Comparison of ENCODE assay signal across 18 cellular contexts in genomic region chr2:157386747-157387146, GRCh38. TPM values are rescaled to one million over a fixed set of nuclear protein-coding genes. Genes with fewer than 3 reads are reported as not detected.
DNase-seq lines count a peak whose midpoint lies in the region; ATAC-seq lines count a peak whose summit lies in the region.
"Had no signal": no experiment of that assay in that cellular context is flagged by ENCODE, and none has a peak within 500 bp of the region (broad histone marks: within the 10 kb centered on the region; RNA-seq: fewer than 3 reads in every experiment).

No MANE protein-coding gene starts in this region.

- ATAC-seq in CD4-positive, CD25-positive, alpha-beta regulatory T cell (ENCODE audit: low read depth in 2 of 2) = no peak
- no peak for ATAC-seq in T-helper 17 cell
- no peak for ATAC-seq in GM21360 (IDR thresholded peaks at IDR 0.05; ENCODE audit: unreplicated experiment)
- no peak for ATAC-seq in GM21528 (IDR thresholded peaks at IDR 0.05; ENCODE audit: low FRiP score, unreplicated experiment)

- intact Hi-C loops in CD4-positive, alpha-beta memory T cell (cut with micrococcal nuclease) = loop anchor here (5.0 kb wide), 1 partner anchor 34 kb away; no protein-coding TSS in a partner anchor

- H3K36me3 Mint-ChIP-seq in CD4-positive, CD25-positive, alpha-beta regulatory T cell = peaks cover 21% of the 10 kb centered on the region
- H3K36me3 Mint-ChIP-seq in CD4-positive, alpha-beta memory T cell = peaks cover 26 to 51% of the 10 kb centered on the region in 2 donors
- H3K36me3 Mint-ChIP-seq in T-helper 17 cell (ENCODE audit: low read depth) (no peaks in the 10 kb centered on the region), immature natural killer cell (peaks cover 4 to 24% (median 12%) of the 10 kb centered on the region in 3 donors)

- no peak for DNase-seq in CD4-positive, CD25-positive, alpha-beta regulatory T cell
- DNase-seq in CD4-positive, alpha-beta memory T cell = no peak
- DNase-seq in T-helper 17 cell = no peak
- no peak for DNase-seq in immature natural killer cell
- DNase-seq in caudate nucleus (lab: John Stamatoyannopoulos, UW) = no peak
- DNase-seq in NCI-H748 treated with DMSO at 0.1 percent for 48 hours (lab: John Stamatoyannopoulos, UW) = no peak
- DNase-seq: DMS53, HCEC 1CT, IMR-90, NCI-H1436, NCI-H2029 treated with DMSO at 0.1 percent for 48 hours, NCI-H526, RPMI8226 had no signal

- H3K4me1 ChIP-seq in CD4-positive, CD25-positive, alpha-beta regulatory T cell (ENCODE audit: control insufficient read depth, insufficient read depth, low read length, poor library complexity, severe bottlenecking) = no peaks in the 10 kb centered on the region
- peaks cover 23% of the 10 kb centered on the region for H3K4me1 ChIP-seq in CD4-positive, alpha-beta memory T cell (ENCODE audit: insufficient read depth, low read length)

- no peak overlapping the region for H3K4me3 Mint-ChIP-seq in CD4-positive, CD25-positive, alpha-beta regulatory T cell
- H3K4me3 Mint-ChIP-seq in CD4-positive, alpha-beta memory T cell = peak overlapping the region in 1 of 8 donors; percentile 35
- H3K4me3 Mint-ChIP-seq in T-helper 17 cell (no peak overlapping the region), immature natural killer cell (no peak overlapping the region)

- peaks cover 3% of the 10 kb centered on the region for H3K36me3 ChIP-seq in CD4-positive, CD25-positive, alpha-beta regulatory T cell (ENCODE audit: control insufficient read depth, insufficient read depth, low read length)
- no peaks in the 10 kb centered on the region for H3K36me3 ChIP-seq in CD4-positive, alpha-beta memory T cell (ENCODE audit: insufficient read depth, low read length)

- peak overlapping the region in 2 of 3 donors; percentile 42 to 74 for H3K27ac Mint-ChIP-seq in CD4-positive, CD25-positive, alpha-beta regulatory T cell
- H3K27ac Mint-ChIP-seq in CD4-positive, alpha-beta memory T cell = peak overlapping the region; percentile 4 to 41 (median 12)
- H3K27ac Mint-ChIP-seq in T-helper 17 cell (peak overlapping the region; percentile 82), immature natural killer cell (peak overlapping the region; percentile 9 to 61 (median 38))

- no peaks in the 10 kb centered on the region for H3K27me3 ChIP-seq in CD4-positive, CD25-positive, alpha-beta regulatory T cell (ENCODE audit: control insufficient read depth, insufficient read depth, low read length)
- H3K27me3 ChIP-seq in CD4-positive, alpha-beta memory T cell (ENCODE audit: insufficient read depth, low read length) = no peaks in the 10 kb centered on the region

- CTCF ChIA-PET in CD4-positive, alpha-beta memory T cell (lab: Charles Lee; ENCODE audit: partially characterized antibody) = interaction anchor here (1.0 to 1.6 kb wide), 3 partner anchors 51 to 60 kb away, joined by 3 to 6 read pairs (median 5); no protein-coding TSS in a partner anchor

- POLR2A ChIA-PET in CD4-positive, alpha-beta memory T cell (lab: Charles Lee; ENCODE audit: partially characterized antibody) = interaction anchor here (0.9 to 1.4 kb wide), 4 partner anchors 17 to 53 kb away, joined by 3 to 5 read pairs (median 4); no protein-coding TSS in a partner anchor

- H3K27me3 Mint-ChIP-seq in CD4-positive, CD25-positive, alpha-beta regulatory T cell = no peaks in the 10 kb centered on the region
- H3K27me3 Mint-ChIP-seq in CD4-positive, alpha-beta memory T cell = no peaks in the 10 kb centered on the region
- H3K27me3 Mint-ChIP-seq in T-helper 17 cell (no peaks in the 10 kb centered on the region), immature natural killer cell (ENCODE audit: low read depth in 3 of 3) (peaks cover 0 to 4% (median 1%) of the 10 kb centered on the region in 3 donors)

- H3K9me3 Mint-ChIP-seq in CD4-positive, CD25-positive, alpha-beta regulatory T cell = peaks cover 4 to 31% (median 14%) of the 10 kb centered on the region in 7 donors
- H3K9me3 Mint-ChIP-seq in CD4-positive, alpha-beta memory T cell = peaks cover 7 to 43% (median 36%) of the 10 kb centered on the region in 8 donors
- peaks cover 0 to 11% (median 5%) of the 10 kb centered on the region in 6 donors for H3K9me3 Mint-ChIP-seq in immature natural killer cell

- H3K27ac ChIP-seq in CD4-positive, CD25-positive, alpha-beta regulatory T cell (ENCODE audit: insufficient read depth, low read length, poor library complexity, severe bottlenecking) = no peak overlapping the region
- no peak overlapping the region for H3K27ac ChIP-seq in CD4-positive, alpha-beta memory T cell (ENCODE audit: low read depth, low read length)
- no peak overlapping the region for H3K27ac ChIP-seq in caudate nucleus (ENCODE audit: low read depth, low read length)

- peaks cover 2 to 5% of the 10 kb centered on the region in 2 experiments for H3K9me3 ChIP-seq in CD4-positive, CD25-positive, alpha-beta regulatory T cell (ENCODE audit: control insufficient read depth in 2 of 2, low read length in 2 of 2)
- H3K9me3 ChIP-seq in CD4-positive, alpha-beta memory T cell (ENCODE audit: control insufficient read depth in 1 of 2, low read length in 2 of 2) = peaks cover 0 to 4% of the 10 kb centered on the region in 2 donors
- no peaks in the 10 kb centered on the region for H3K9me3 ChIP-seq in T-helper 17 cell (ENCODE audit: control insufficient read depth, low read length, poor library complexity, severe bottlenecking)

- H3K4me1 Mint-ChIP-seq in CD4-positive, CD25-positive, alpha-beta regulatory T cell = peaks cover 30 to 69% (median 47%) of the 10 kb centered on the region in 4 donors
- H3K4me1 Mint-ChIP-seq in CD4-positive, alpha-beta memory T cell = peaks cover 27 to 63% (median 48%) of the 10 kb centered on the region in 4 donors
- H3K4me1 Mint-ChIP-seq in T-helper 17 cell (peaks cover 14% of the 10 kb centered on the region), immature natural killer cell (peaks cover 38 to 54% of the 10 kb centered on the region in 2 donors)

- no peak overlapping the region for H3K4me3 ChIP-seq in CD4-positive, CD25-positive, alpha-beta regulatory T cell (ENCODE audit: low read depth, low read length)
- no peak overlapping the region for H3K4me3 ChIP-seq in CD4-positive, alpha-beta memory T cell (ENCODE audit: low read length in 2 of 2)

RNA-seq across cellular contexts. Expression of gene CYTIP, which starts 57.1 kb away (rescaled TPM):
- 454 TPM for total RNA-seq in CD4-positive, CD25-positive, alpha-beta regulatory T cell
- 100 to 1,000 TPM; 123 to 205 (median 150) TPM for polyA plus RNA-seq in CD4-positive, CD25-positive, alpha-beta regulatory T cell
- total RNA-seq in CD4-positive, alpha-beta memory T cell = 100 to 1,000 TPM; 231 to 248 TPM
- polyA plus RNA-seq in CD4-positive, alpha-beta memory T cell = 100 to 1,000 TPM; 163 to 176 TPM
- 100 to 1,000 TPM; 286 to 294 TPM for total RNA-seq in T-helper 17 cell
- polyA plus RNA-seq in immature natural killer cell = 100 to 1,000 TPM in 2 of 3 donors, 10 to 100 TPM in 1; 84.4 to 142 (median 111) TPM
- total RNA-seq: HT-29, IMR-90 had no signal
- polyA plus RNA-seq: AG04450, BJ, IMR-90 had no signal

Comparison
In these comparisons a context has a peak if more than half of its experiments do, and no peak if none do; other contexts are left out.
1. H3K27ac Mint-ChIP-seq: peak in every context shown above with its lines; median percentile 82 in T-helper 17 cell; 58 in CD4-positive, CD25-positive, alpha-beta regulatory T cell; 38 in immature natural killer cell; 12 in CD4-positive, alpha-beta memory T cell.